Comparison of ENCODE assay signal across 9 cellular contexts in genomic region chr1:32091176-32091575, GRCh38.
"Had no signal": no experiment of that assay in that cellular context is flagged by ENCODE, and none has a peak within 500 bp of the region (broad histone marks: within the 10 kb centered on the region; RNA-seq: fewer than 3 reads in every experiment).

No MANE protein-coding gene starts in this region.

- H3K27ac ChIP-seq: GM23248, HL-60 had no signal

- H2AFZ ChIP-seq: GM23248 had no signal

- H3K4me3 Mint-ChIP-seq: H9, IgD-negative memory B cell had no signal

- H3K9ac ChIP-seq: GM23248 had no signal

- H3K4me1 Mint-ChIP-seq: H9, IgD-negative memory B cell had no signal

- FAIRE-seq: H54, HepG2 had no signal

- DNase-seq: GM23248, GOT3, H9, HCEC 1CT, KBM-7 had no signal

- H3K27me3 Mint-ChIP-seq: IgD-negative memory B cell had no signal

- H3K9me3 Mint-ChIP-seq: H9, IgD-negative memory B cell had no signal

- ATAC-seq: HepG2 had no signal

- H3K27ac Mint-ChIP-seq: IgD-negative memory B cell had no signal

- H3K36me3 Mint-ChIP-seq: IgD-negative memory B cell had no signal

- H3K4me3 ChIP-seq: GM23248 had no signal
